ENCODE assay signal across 8 cellular contexts in the genomic region with DNA sequence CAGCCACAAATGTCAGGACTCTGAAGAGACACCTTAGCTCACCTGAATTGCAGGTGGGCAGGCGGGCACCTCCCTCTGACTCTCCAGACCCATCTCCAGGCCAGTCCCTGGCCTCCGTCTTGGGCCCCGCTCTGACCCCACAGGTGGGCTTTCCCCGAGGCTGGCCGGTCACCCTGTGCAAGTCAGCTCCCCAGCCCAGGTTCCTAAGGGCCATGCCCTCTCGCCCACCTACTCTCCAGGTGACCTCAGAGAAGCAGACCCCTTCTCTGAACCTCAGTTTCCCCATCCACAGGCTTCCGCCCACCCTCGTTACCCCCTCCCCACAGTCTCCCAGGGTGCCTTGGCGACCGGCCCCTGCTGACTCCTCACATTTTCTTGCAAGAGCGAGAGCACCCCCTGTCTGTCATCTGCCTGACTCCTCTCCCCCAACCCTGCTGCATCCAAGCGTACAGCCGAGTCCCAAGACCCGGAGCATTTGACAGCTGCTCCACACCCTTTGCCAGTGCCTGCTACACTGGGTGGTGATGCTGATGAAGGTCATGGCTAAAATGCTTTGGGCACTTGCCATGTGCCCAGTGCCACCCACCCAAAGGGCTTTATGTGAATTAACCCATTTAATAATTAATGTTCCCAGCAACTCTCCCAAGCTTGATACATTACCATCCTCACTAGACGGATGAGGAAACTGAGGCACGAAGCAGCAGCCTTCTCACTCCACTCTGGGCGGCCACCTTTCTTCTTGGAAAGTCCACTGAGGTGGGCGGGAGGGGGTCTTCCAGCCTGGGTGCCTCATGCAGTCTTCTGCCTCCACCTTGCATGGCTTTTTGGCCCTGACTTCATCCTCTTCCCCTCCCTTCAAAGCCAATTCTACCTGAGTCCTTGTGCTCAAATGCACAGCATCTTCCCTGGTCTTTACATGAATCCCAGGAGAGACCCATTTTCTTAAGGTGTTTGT. TPM values are rescaled to one million over a fixed set of nuclear protein-coding genes. Genes with fewer than 3 reads are reported as not detected.
A peak's percentile ranks its signal among the peaks of the same experiment; 100 is the strongest.
DNase-seq lines count a peak whose midpoint lies in the region; ATAC-seq and TF ChIP-seq lines count a peak whose summit lies in the region.

No MANE protein-coding gene starts in this region.

- H3K27me3 Mint-ChIP-seq in chondrocyte (ENCODE audit: low read depth): no peaks in the 10 kb centered on the region

- peak; percentile 67 for DNase-seq in AG08396 (ENCODE audit: low spot score)
- DNase-seq in HT-29 (ENCODE audit: low spot score): peak; percentile 16
- DNase-seq in chondrocyte (ENCODE audit: low spot score): peak; percentile 90
- peak; percentile 57 for DNase-seq in lower lobe of right lung
- no peak for DNase-seq in GOT3 (lab: John Stamatoyannopoulos, UW)
- DNase-seq in activated T-cell treated with anti-CD3 and anti-CD28 coated beads for 4 hours: no peak

- peak; percentile 40 to 73 for ATAC-seq in lower lobe of right lung
- no peak for ATAC-seq in GM18870 (IDR thresholded peaks at IDR 0.05; ENCODE audit: unreplicated experiment)
- no peak for ATAC-seq in GM18517 (IDR thresholded peaks at IDR 0.05; ENCODE audit: unreplicated experiment)

- H3K27me3 ChIP-seq in lower lobe of right lung (ENCODE audit: low read depth): no peaks in the 10 kb centered on the region

- no peak overlapping the region for H3K27ac ChIP-seq in lower lobe of right lung

- H3K4me3 Mint-ChIP-seq in chondrocyte (ENCODE audit: unreplicated experiment): no peak overlapping the region

- H3K9me3 ChIP-seq in lower lobe of right lung: no peaks in the 10 kb centered on the region

- H3K36me3 Mint-ChIP-seq in chondrocyte (ENCODE audit: low read depth): peaks cover 9% of the 10 kb centered on the region

- H3K27ac Mint-ChIP-seq in chondrocyte (ENCODE audit: unreplicated experiment): no peak overlapping the region

- intact Hi-C loops in lower lobe of right lung (cut with DNase I): no loop called here

- H3K9me3 Mint-ChIP-seq in chondrocyte (ENCODE audit: low read depth): no peaks in the 10 kb centered on the region

- no peaks in the 10 kb centered on the region for H3K36me3 ChIP-seq in lower lobe of right lung

- TF ChIP-seq CTCF in chondrocyte (IDR thresholded peaks at IDR 0.05) (peak; percentile 70), lower lobe of right lung (IDR thresholded peaks at IDR 0.05) (peak; percentile 42)

- peaks cover 10% of the 10 kb centered on the region for H3K4me1 Mint-ChIP-seq in chondrocyte (ENCODE audit: low read depth)

- H3K4me3 ChIP-seq in lower lobe of right lung: no peak overlapping the region

- H3K4me1 ChIP-seq in lower lobe of right lung: no peaks in the 10 kb centered on the region

RNA-seq across cellular contexts. Expression of gene ORM1, which starts 51.1 kb away (rescaled TPM):
- total RNA-seq in HT-29 (2014; rRNA removed; shearing (Covaris generic)): not detected in 2 replicates
- total RNA-seq in chondrocyte (not detected in 3 replicates), lower lobe of right lung (9.2 TPM)

RNA-seq across cellular contexts. Expression of gene ORM2, which starts 57.8 kb away (rescaled TPM):
- total RNA-seq in HT-29 (2014; rRNA removed; shearing (Covaris generic)): not detected in 2 replicates
- not detected in 3 replicates for total RNA-seq in chondrocyte
- total RNA-seq in lower lobe of right lung: 3.1 TPM

Comparison
In these comparisons a context has a peak if more than half of its experiments do, and no peak if none do; other contexts are left out.
1. DNase-seq: peak in AG08396 (single experiment), HT-29 (single experiment), chondrocyte (single experiment) and lower lobe of right lung (single experiment); none in GOT3 (single experiment) and activated T-cell treated with anti-CD3 and anti-CD28 coated beads for 4 hours (single experiment).
2. ATAC-seq: peak in lower lobe of right lung (2 of 2); none in GM18870 (single experiment) and GM18517 (single experiment).
3. RNA of gene ORM1, which starts 51.1 kb away (total RNA-seq): 9.2 TPM in lower lobe of right lung (single experiment); not detected in HT-29 and not detected in chondrocyte; every median in the first group is over 10 times any median in the second.